In the genomic region with DNA sequence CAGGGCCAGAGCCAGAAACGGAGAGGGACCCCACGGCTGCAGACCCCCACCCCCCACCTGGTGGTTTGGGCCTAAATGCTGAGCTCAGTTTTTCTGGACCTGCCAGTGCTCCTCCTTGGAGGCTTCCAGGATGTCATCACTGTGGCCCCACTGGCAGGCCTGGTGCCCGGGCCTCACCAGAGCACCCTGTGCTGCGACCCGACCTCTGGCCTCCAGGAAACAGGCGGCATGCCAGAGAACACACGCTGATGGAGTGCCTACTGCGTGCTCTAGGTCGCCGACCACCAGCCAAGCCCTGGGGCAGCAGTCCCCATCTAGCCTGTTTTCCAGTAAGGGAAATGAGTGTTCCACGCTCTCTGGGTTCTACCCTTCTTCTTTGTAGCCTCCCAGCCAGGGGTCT, we compare ENCODE assay signal across 1 cellular context.
TF ChIP-seq lines count a peak whose summit lies in the region.

No MANE protein-coding gene starts in this region.

TF ChIP-seq in HepG2, 621 proteins besides CTCF, POLR2A, EP300 and RAD21:
- no peak for TF ChIP-seq MBD4 (IDR thresholded peaks at IDR 0.05; ENCODE audit: borderline replicate concordance, low read length)
- no peak for TF ChIP-seq ZNF256 (CRISPR knock-in tag; conservative IDR thresholded peaks at IDR 0.05)
- TF ChIP-seq RBM22 (optimal IDR thresholded peaks at IDR 0.05; ENCODE audit: low read length) = peak; percentile 5
